In genomic region chr7:38318241-38318640, GRCh38 we compare ENCODE assay signal across 14 cellular contexts.
DNase-seq lines count a peak whose midpoint lies in the region; ATAC-seq and TF ChIP-seq lines count a peak whose summit lies in the region.
"Had no signal": no experiment of that assay in that cellular context is flagged by ENCODE, and none has a peak within 500 bp of the region (broad histone marks: within the 10 kb centered on the region; RNA-seq: fewer than 3 reads in every experiment).

No MANE protein-coding gene starts in this region.

- H3K4me3 Mint-ChIP-seq in activated T-cell treated with anti-CD3 and anti-CD28 coated beads, Interleukin-2, amount 50 U/mL, for 24 hours: peak overlapping the region; percentile 58
- H3K4me3 Mint-ChIP-seq in effector memory CD8-positive, alpha-beta T cell: peak overlapping the region; percentile 91 to 92
- H3K4me3 Mint-ChIP-seq: dendritic cell treated with granulocyte-macrophage colony-stimulating factor and Interleukin-4, amounts not matched to agents 40 ng/mL and 50 ng/mL, for 4 days had no signal

- H3K36me3 Mint-ChIP-seq in activated T-cell treated with anti-CD3 and anti-CD28 coated beads, Interleukin-2, amount 50 U/mL, for 24 hours (ENCODE audit: low read depth): no peaks in the 10 kb centered on the region
- H3K36me3 Mint-ChIP-seq in effector memory CD8-positive, alpha-beta T cell (ENCODE audit: insufficient read depth): peaks cover 19% of the 10 kb centered on the region

- TF ChIP-seq CTCF in spleen (IDR thresholded peaks at IDR 0.05 in 8 of 11, conservative IDR thresholded peaks at IDR 0.05 in 3 of 11) (no peak), thyroid gland (IDR thresholded peaks at IDR 0.05) (no peak)

- H3K27ac ChIP-seq in SJCRH30 (peak overlapping the region; percentile 31; the same call in 1 of the 2 replicates), spleen (peak overlapping the region in 6 of 8 donors; percentile 27 to 88 (median 52)), thyroid gland (no peak overlapping the region)
- H3K27ac ChIP-seq: ovary, tibial nerve had no signal

- no peaks in the 10 kb centered on the region for H3K36me3 ChIP-seq in SJCRH30
- no peaks in the 10 kb centered on the region for H3K36me3 ChIP-seq in spleen
- no peaks in the 10 kb centered on the region for H3K36me3 ChIP-seq in thyroid gland
- H3K36me3 ChIP-seq: ovary, Peyer's patch, tibial nerve had no signal

- H3K27ac Mint-ChIP-seq in activated T-cell treated with anti-CD3 and anti-CD28 coated beads, Interleukin-2, amount 50 U/mL, for 24 hours: peak overlapping the region; percentile 79
- H3K27ac Mint-ChIP-seq in effector memory CD8-positive, alpha-beta T cell: peak overlapping the region; percentile 96
- H3K27ac Mint-ChIP-seq: dendritic cell treated with granulocyte-macrophage colony-stimulating factor and Interleukin-4, amounts not matched to agents 40 ng/mL and 50 ng/mL, for 4 days had no signal

- H3K4me1 ChIP-seq in SJCRH30 (peaks cover 21% of the 10 kb centered on the region), spleen (peaks cover 0 to 38% (median 11%) of the 10 kb centered on the region in 6 donors), thyroid gland (no peaks in the 10 kb centered on the region)
- H3K4me1 ChIP-seq: Peyer's patch had no signal

- peaks cover 27% of the 10 kb centered on the region for H3K4me1 Mint-ChIP-seq in activated T-cell treated with anti-CD3 and anti-CD28 coated beads, Interleukin-2, amount 50 U/mL, for 24 hours (ENCODE audit: low read depth)
- peaks cover 20 to 22% of the 10 kb centered on the region in 2 donors for H3K4me1 Mint-ChIP-seq in effector memory CD8-positive, alpha-beta T cell (ENCODE audit: low read depth in 2 of 2)

- H3K27me3 Mint-ChIP-seq in activated T-cell treated with anti-CD3 and anti-CD28 coated beads, Interleukin-2, amount 50 U/mL, for 24 hours: no peaks in the 10 kb centered on the region
- H3K27me3 Mint-ChIP-seq in effector memory CD8-positive, alpha-beta T cell: no peaks in the 10 kb centered on the region

- H3K27me3 ChIP-seq in SJCRH30 (no peaks in the 10 kb centered on the region), spleen (replicated peaks in 1 of 7) (no peaks in the 10 kb centered on the region), thyroid gland (no peaks in the 10 kb centered on the region)
- H3K27me3 ChIP-seq: ovary, Peyer's patch, tibial nerve had no signal

- TF ChIP-seq POLR2A in spleen (IDR thresholded peaks at IDR 0.05) (no peak), thyroid gland (IDR thresholded peaks at IDR 0.05) (no peak)

- ATAC-seq in effector memory CD8-positive, alpha-beta T cell (replicated peaks): peak; percentile 16
- no peak for ATAC-seq in HG03095 (IDR thresholded peaks at IDR 0.05; ENCODE audit: unreplicated experiment)

- 50 to 77% (median 66%) methylated on average over 9 of the region's 9 CpGs for WGBS in spleen, 5 donors
- 80 to 87% methylated on average over 9 of the region's 9 CpGs for WGBS in thyroid gland, 2 donors

- no peaks in the 10 kb centered on the region for H3K9me3 Mint-ChIP-seq in activated T-cell treated with anti-CD3 and anti-CD28 coated beads, Interleukin-2, amount 50 U/mL, for 24 hours
- no peaks in the 10 kb centered on the region for H3K9me3 Mint-ChIP-seq in effector memory CD8-positive, alpha-beta T cell
- H3K9me3 Mint-ChIP-seq: dendritic cell treated with granulocyte-macrophage colony-stimulating factor and Interleukin-4, amounts not matched to agents 40 ng/mL and 50 ng/mL, for 4 days had no signal

- intact Hi-C loops in spleen (cut with DNase I; ENCODE audit: low total_unique reads): no loop called here
- intact Hi-C loops in thyroid gland (cut with DNase I): loop anchor here (10.0 kb wide), 1 partner anchor 103 kb away; no protein-coding TSS in a partner anchor

- H3K4me3 ChIP-seq in SJCRH30: no peak overlapping the region
- peak overlapping the region in 1 of 8 donors; percentile 49 for H3K4me3 ChIP-seq in spleen
- no peak overlapping the region for H3K4me3 ChIP-seq in thyroid gland (replicated peaks in 1 of 3)
- H3K4me3 ChIP-seq: ovary, Peyer's patch, tibial nerve had no signal

- DNase-seq in activated T-cell treated with anti-CD3 and anti-CD28 coated beads, Interleukin-2, amount 50 U/mL, for 24 hours: no peak
- DNase-seq in activated T-cell treated with anti-CD3 and anti-CD28 coated beads, Interleukin-2, amount 50 U/mL, for 1 hour: no peak
- DNase-seq in SJCRH30: no peak
- DNase-seq in effector memory CD8-positive, alpha-beta T cell: no peak
- no peak for DNase-seq in spleen
- DNase-seq in stimulated activated CD4-positive, alpha-beta T cell treated with anti-CD3 and anti-CD28 coated beads, Interleukin-12 subunit alpha, Interleukin-12 subunit beta, amount 100 ng/mL, for 4 hours: no peak
- no peak for DNase-seq in thyroid gland
- DNase-seq: activated CD8-positive, alpha-beta memory T cell treated with anti-CD3 and anti-CD28 coated beads, Interleukin-2, amount 50 U/mL, for 48 hours; DMS79 treated with DMSO at 0.1 percent for 48 hours; ovary had no signal

- no peaks in the 10 kb centered on the region for H3K9me3 ChIP-seq in SJCRH30 (replicated peaks)
- H3K9me3 ChIP-seq in spleen: no peaks in the 10 kb centered on the region
- no peaks in the 10 kb centered on the region for H3K9me3 ChIP-seq in thyroid gland
- H3K9me3 ChIP-seq: ovary, Peyer's patch, tibial nerve had no signal

Comparison
In these comparisons a context has a peak if more than half of its experiments do, and no peak if none do; other contexts are left out.
1. H3K27ac ChIP-seq: peak in SJCRH30 (single experiment) and spleen (6 of 8); none in thyroid gland (0 of 3).